1 cellular context compared by ENCODE assay signal in genomic region chr10:112783653-112784426, GRCh38.
TF ChIP-seq lines count a peak whose summit lies in the region.

No MANE protein-coding gene starts in this region.

TF ChIP-seq in HEK293, 187 proteins besides CTCF, POLR2A, EP300 and RAD21 (continued from another document):
- no peak for TF ChIP-seq ZNF223 (tag by site-specific recombination; IDR thresholded peaks at IDR 0.05)
- no peak for TF ChIP-seq ZNF596 (tag by site-specific recombination; IDR thresholded peaks at IDR 0.05)
- TF ChIP-seq ZNF747 (tag by site-specific recombination; IDR thresholded peaks at IDR 0.05), result no peak
- TF ChIP-seq MEIS1 (CRISPR knock-in tag; IDR thresholded peaks at IDR 0.05; ENCODE audit: borderline replicate concordance), result no peak
- TF ChIP-seq ZNF610 (tag by site-specific recombination; IDR thresholded peaks at IDR 0.05; ENCODE audit: borderline replicate concordance), result no peak
- no peak for TF ChIP-seq ZNF10 (tag by site-specific recombination; IDR thresholded peaks at IDR 0.05)
- no peak for TF ChIP-seq ZNF2 (tag by site-specific recombination; IDR thresholded peaks at IDR 0.05)
- TF ChIP-seq BCL11A (tag by site-specific recombination; IDR thresholded peaks at IDR 0.05; ENCODE audit: low read depth), result no peak
- TF ChIP-seq RBAK (tag by site-specific recombination; IDR thresholded peaks at IDR 0.05), result no peak
- TF ChIP-seq ZBTB17 (tag by site-specific recombination; IDR thresholded peaks at IDR 0.05), result peak; percentile 68
- no peak for TF ChIP-seq ZNF341 (tag by site-specific recombination; IDR thresholded peaks at IDR 0.05; ENCODE audit: low read depth)
- TF ChIP-seq PRDM6 (tag by site-specific recombination; IDR thresholded peaks at IDR 0.05), result peak; percentile 92
- TF ChIP-seq ZNF335 (tag by site-specific recombination; conservative IDR thresholded peaks at IDR 0.05), result peak; percentile 35
- TF ChIP-seq ZNF24 (tag by site-specific recombination; IDR thresholded peaks at IDR 0.05), result 0 out of 2 replicates have a peak, but pooled peaks have one; percentile 37
- TF ChIP-seq ZBTB26 (tag by site-specific recombination; optimal IDR thresholded peaks at IDR 0.05), result no peak
- no peak for TF ChIP-seq BCL6B (tag by site-specific recombination; IDR thresholded peaks at IDR 0.05)
- TF ChIP-seq ZNF510 (tag by site-specific recombination; IDR thresholded peaks at IDR 0.05; ENCODE audit: insufficient replicate concordance), result no peak
- no peak for TF ChIP-seq ZNF792 (tag by site-specific recombination; IDR thresholded peaks at IDR 0.05)
- no peak for TF ChIP-seq ZNF423 (tag by site-specific recombination; IDR thresholded peaks at IDR 0.05)
